In genomic region chr5:136028782-136029742, GRCh38 we compare ENCODE assay signal across 8 cellular contexts. TPM values are rescaled to one million over a fixed set of nuclear protein-coding genes. Genes with fewer than 3 reads are reported as not detected.
DNase-seq lines count a peak whose midpoint lies in the region; ATAC-seq and TF ChIP-seq lines count a peak whose summit lies in the region.

Gene TGFBI (plus strand): TSS chr5:136028988. CDS start chr5:136029056, 68 bp downstream.

- peak within 1 kb of the TSS; percentile 84 for H3K9ac ChIP-seq in SK-N-SH

- 51% methylated on average over 56 of the region's 68 CpGs for WGBS in SK-N-SH (ENCODE audit: low lambda C conversion rate)
- 21 to 28% methylated on average over 10 to 39 of the region's 68 CpGs for WGBS in esophagus squamous epithelium, 2 donors
- 3 to 4% methylated on average over 58 to 68 of the region's 68 CpGs for WGBS in aorta, 2 donors

- no peak for TF ChIP-seq EP300 in SK-N-SH (IDR thresholded peaks at IDR 0.05; ENCODE audit: borderline replicate concordance in 1 of 2, low read depth in 1 of 2, low read length in 1 of 2)

- H3K9me2 ChIP-seq in SK-N-SH = no peaks in the 10 kb centered on the region

- DNase-seq in AG08395 (ENCODE audit: low spot score) (peak; percentile 78), SK-N-SH (peak; percentile 54), esophagus squamous epithelium (lab: John Stamatoyannopoulos, UW) (no peak), mucosa of descending colon (peak; percentile 73 to 83 (median 77)), aorta (peak; percentile 87 to 93), NCI-H1436 (lab: John Stamatoyannopoulos, UW) (no peak)

- peak in 2 of 4 donors; percentile 30 to 50 for TF ChIP-seq POLR2A in esophagus squamous epithelium (IDR thresholded peaks at IDR 0.05)

- H3K36me3 ChIP-seq in SK-N-SH (replicated peaks in 1 of 2; ENCODE audit: control insufficient read depth in 1 of 2, insufficient read depth in 2 of 2, low read length in 1 of 2) (peaks cover 13 to 43% of the 10 kb centered on the region in 2 experiments), esophagus squamous epithelium (no peaks in the 10 kb centered on the region), mucosa of descending colon (ENCODE audit: low read depth) (no peaks in the 10 kb centered on the region), aorta (ENCODE audit: control insufficient read depth in 1 of 2, insufficient read depth in 2 of 2, low read length in 1 of 2) (no peaks in the 10 kb centered on the region)

- peak; percentile 42 for ATAC-seq in GM21390 (IDR thresholded peaks at IDR 0.05; ENCODE audit: unreplicated experiment)
- ATAC-seq in mucosa of descending colon = peak; percentile 95
- ATAC-seq in aorta (ENCODE audit: low FRiP score) = peak; percentile 84
- ATAC-seq in HG02852 (IDR thresholded peaks at IDR 0.05; ENCODE audit: unreplicated experiment) = no peak

- peaks cover 30% of the 10 kb centered on the region for H3F3A ChIP-seq in SK-N-SH (replicated peaks; ENCODE audit: insufficient read depth)

- peak within 1 kb of the TSS; percentile 84 for H3K4me2 ChIP-seq in SK-N-SH

- H3K27ac ChIP-seq in SK-N-SH (ENCODE audit: low read depth in 2 of 2, low read length in 1 of 2) (peak within 1 kb of the TSS; percentile 72 to 85), esophagus squamous epithelium (peak within 1 kb of the TSS; percentile 34 to 71 (median 54)), aorta (ENCODE audit: low read depth in 1 of 2, low read length in 2 of 2) (peak within 1 kb of the TSS in 1 of 2 donors; percentile 31)

- H3K4me1 ChIP-seq in SK-N-SH (ENCODE audit: control insufficient read depth in 1 of 2, insufficient read depth in 2 of 2, low read depth in 1 of 2, low read length in 1 of 2) (peaks cover 35 to 37% of the 10 kb centered on the region in 2 experiments), esophagus squamous epithelium (peaks cover 30 to 99% (median 48%) of the 10 kb centered on the region in 3 donors), mucosa of descending colon (ENCODE audit: low read depth) (peaks cover 8% of the 10 kb centered on the region), aorta (ENCODE audit: control insufficient read depth in 1 of 2, insufficient read depth in 2 of 2, low read length in 2 of 2) (peaks cover 0 to 5% of the 10 kb centered on the region in 2 donors)

- CTCF ChIA-PET in SK-N-SH (lab: Yijun Ruan, JAX) = interaction anchor here (1.1 to 1.7 kb wide), 2 partner anchors 9 to 84 kb away, joined by 3 to 5 read pairs; no protein-coding TSS in a partner anchor

- H3K79me2 ChIP-seq in SK-N-SH (ENCODE audit: insufficient read depth) = peaks cover 60% of the 10 kb centered on the region

- H4K20me1 ChIP-seq in SK-N-SH (ENCODE audit: insufficient read depth) = peaks cover 37% of the 10 kb centered on the region

- TF ChIP-seq CTCF in SK-N-SH (IDR thresholded peaks at IDR 0.05) (no peak; the same call in 1 of the 2 replicates), esophagus squamous epithelium (IDR thresholded peaks at IDR 0.05) (no peak), mucosa of descending colon (IDR thresholded peaks at IDR 0.05) (no peak)

- intact Hi-C loops in esophagus squamous epithelium (cut with DNase I) (no loop called here), mucosa of descending colon (cut with DNase I, micrococcal nuclease) (no loop called here), aorta (cut with DNase I) (no loop called here)

- H3K27me3 ChIP-seq in SK-N-SH (ENCODE audit: insufficient read depth) = no peaks in the 10 kb centered on the region
- H3K27me3 ChIP-seq in esophagus squamous epithelium = peaks cover 0 to 64% (median 0%) of the 10 kb centered on the region in 4 donors
- H3K27me3 ChIP-seq in aorta (ENCODE audit: control insufficient read depth in 1 of 2, insufficient read depth in 2 of 2, low read length in 1 of 2) = no peaks in the 10 kb centered on the region

- H2AFZ ChIP-seq in SK-N-SH (ENCODE audit: low read depth) = no peak within 1 kb of the TSS

- peak within 1 kb of the TSS; percentile 58 to 71 for H3K4me3 ChIP-seq in SK-N-SH (ENCODE audit: low read depth in 2 of 2, low read length in 1 of 2)
- peak within 1 kb of the TSS; percentile 23 to 63 (median 50) for H3K4me3 ChIP-seq in esophagus squamous epithelium
- peak within 1 kb of the TSS; percentile 14 for H3K4me3 ChIP-seq in mucosa of descending colon
- peak within 1 kb of the TSS; percentile 37 to 42 for H3K4me3 ChIP-seq in aorta (ENCODE audit: low read length in 2 of 2)

- H3K9me3 ChIP-seq in SK-N-SH (no peaks in the 10 kb centered on the region), esophagus squamous epithelium (no peaks in the 10 kb centered on the region), mucosa of descending colon (no peaks in the 10 kb centered on the region), aorta (ENCODE audit: control insufficient read depth, low read length) (no peaks in the 10 kb centered on the region)

- TF ChIP-seq RAD21 in SK-N-SH (IDR thresholded peaks at IDR 0.05; ENCODE audit: low read length) = no peak

- POLR2A ChIA-PET in SK-N-SH (lab: Yijun Ruan, JAX) = interaction anchor here (1.4 kb wide), 1 partner anchor 10 kb away, joined by 5 read pairs; no protein-coding TSS in a partner anchor

TF ChIP-seq in SK-N-SH, 30 proteins besides CTCF, POLR2A, EP300 and RAD21 (continues in another document):
- TF ChIP-seq NRF1 (IDR thresholded peaks at IDR 0.05; ENCODE audit: low read depth, low read length) (no peak), CHD2 (IDR thresholded peaks at IDR 0.05; ENCODE audit: low read length, partially characterized antibody) (no peak), SMC3 (IDR thresholded peaks at IDR 0.05; ENCODE audit: low read depth, low read length) (no peak), MAX (IDR thresholded peaks at IDR 0.05; ENCODE audit: low read depth) (no peak), FOXJ3 (CRISPR knock-in tag; IDR thresholded peaks at IDR 0.05) (no peak), TAF1 (IDR thresholded peaks at IDR 0.05; ENCODE audit: borderline replicate concordance, low read depth, low read length) (peak; percentile 94), PBX3 (IDR thresholded peaks at IDR 0.05) (no peak), MXI1 (IDR thresholded peaks at IDR 0.05; ENCODE audit: low read depth, low read length) (no peak), MEF2A (IDR thresholded peaks at IDR 0.05; ENCODE audit: borderline replicate concordance, low read depth) (no peak), SIN3A (IDR thresholded peaks at IDR 0.05; ENCODE audit: borderline replicate concordance, low read depth, low read length) (peak; percentile 69; the same call in 1 of the 2 replicates), USF1 (IDR thresholded peaks at IDR 0.05; ENCODE audit: borderline replicate concordance, low read depth) (no peak), JUND (IDR thresholded peaks at IDR 0.05) (no peak)
- TF ChIP-seq, protein P1, sequence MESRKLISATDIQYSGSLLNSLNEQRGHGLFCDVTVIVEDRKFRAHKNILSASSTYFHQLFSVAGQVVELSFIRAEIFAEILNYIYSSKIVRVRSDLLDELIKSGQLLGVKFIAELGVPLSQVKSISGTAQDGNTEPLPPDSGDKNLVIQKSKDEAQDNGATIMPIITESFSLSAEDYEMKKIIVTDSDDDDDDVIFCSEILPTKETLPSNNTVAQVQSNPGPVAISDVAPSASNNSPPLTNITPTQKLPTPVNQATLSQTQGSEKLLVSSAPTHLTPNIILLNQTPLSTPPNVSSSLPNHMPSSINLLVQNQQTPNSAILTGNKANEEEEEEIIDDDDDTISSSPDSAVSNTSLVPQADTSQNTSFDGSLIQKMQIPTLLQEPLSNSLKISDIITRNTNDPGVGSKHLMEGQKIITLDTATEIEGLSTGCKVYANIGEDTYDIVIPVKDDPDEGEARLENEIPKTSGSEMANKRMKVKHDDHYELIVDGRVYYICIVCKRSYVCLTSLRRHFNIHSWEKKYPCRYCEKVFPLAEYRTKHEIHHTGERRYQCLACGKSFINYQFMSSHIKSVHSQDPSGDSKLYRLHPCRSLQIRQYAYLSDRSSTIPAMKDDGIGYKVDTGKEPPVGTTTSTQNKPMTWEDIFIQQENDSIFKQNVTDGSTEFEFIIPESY (IDR thresholded peaks at IDR 0.05; ENCODE audit: borderline replicate concordance, low read depth) = no peak
- TF ChIP-seq, protein P2, sequence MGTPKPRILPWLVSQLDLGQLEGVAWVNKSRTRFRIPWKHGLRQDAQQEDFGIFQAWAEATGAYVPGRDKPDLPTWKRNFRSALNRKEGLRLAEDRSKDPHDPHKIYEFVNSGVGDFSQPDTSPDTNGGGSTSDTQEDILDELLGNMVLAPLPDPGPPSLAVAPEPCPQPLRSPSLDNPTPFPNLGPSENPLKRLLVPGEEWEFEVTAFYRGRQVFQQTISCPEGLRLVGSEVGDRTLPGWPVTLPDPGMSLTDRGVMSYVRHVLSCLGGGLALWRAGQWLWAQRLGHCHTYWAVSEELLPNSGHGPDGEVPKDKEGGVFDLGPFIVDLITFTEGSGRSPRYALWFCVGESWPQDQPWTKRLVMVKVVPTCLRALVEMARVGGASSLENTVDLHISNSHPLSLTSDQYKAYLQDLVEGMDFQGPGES (IDR thresholded peaks at IDR 0.05; ENCODE audit: low read depth, low read length) = no peak

RNA-seq across cellular contexts. Expression of gene TGFBI, which starts in this region (rescaled TPM):
- 2,247 and 2,678 TPM in 2 replicates for polyA plus RNA-seq in SK-N-SH (2012; rRNA removed)
- polyA plus RNA-seq in SK-N-SH (2012; cell fraction: cytosol; rRNA removed) = 1,829 and 2,247 TPM in 2 replicates
- polyA plus RNA-seq in SK-N-SH (2012; cell fraction: nucleus; rRNA removed) = 2,574 and 3,187 TPM in 2 replicates
- total RNA-seq in esophagus squamous epithelium = 10 to 100 TPM in 2 of 4 donors, 1 to 10 TPM in 2; 7.3 to 63.5 (median 33.3) TPM
- 10 to 100 TPM; 26.8 to 77.1 (median 47.0) TPM for total RNA-seq in mucosa of descending colon
- 100 to 1,000 TPM; 322 to 335 TPM for total RNA-seq in aorta
- 10 to 100 TPM; 83.3 to 92.4 TPM for polyA plus RNA-seq in aorta

Comparison
In these comparisons a context has a peak if more than half of its experiments do, and no peak if none do; other contexts are left out.
1. RNA of gene TGFBI (total RNA-seq): 322 to 335 TPM in aorta; 7.3 to 63.5 TPM in esophagus squamous epithelium and 26.8 to 77.1 TPM in mucosa of descending colon; every median in the first group is over 4 times any median in the second.
2. RNA of gene TGFBI (polyA plus RNA-seq): 1,829 to 3,187 TPM in SK-N-SH; 83.3 to 92.4 TPM in aorta; every median in the first group is over 10 times any median in the second.
3. DNase-seq: peak in AG08395 (single experiment), SK-N-SH (single experiment), mucosa of descending colon (3 of 3) and aorta (2 of 2); none in esophagus squamous epithelium (single experiment) and NCI-H1436 (single experiment).
4. H3K4me3 ChIP-seq: peak in every context shown above with its lines; median percentile 64 in SK-N-SH; 50 in esophagus squamous epithelium; 40 in aorta; 14 in mucosa of descending colon.